Comparison of ENCODE assay signal across 16 cellular contexts in the genomic region with DNA sequence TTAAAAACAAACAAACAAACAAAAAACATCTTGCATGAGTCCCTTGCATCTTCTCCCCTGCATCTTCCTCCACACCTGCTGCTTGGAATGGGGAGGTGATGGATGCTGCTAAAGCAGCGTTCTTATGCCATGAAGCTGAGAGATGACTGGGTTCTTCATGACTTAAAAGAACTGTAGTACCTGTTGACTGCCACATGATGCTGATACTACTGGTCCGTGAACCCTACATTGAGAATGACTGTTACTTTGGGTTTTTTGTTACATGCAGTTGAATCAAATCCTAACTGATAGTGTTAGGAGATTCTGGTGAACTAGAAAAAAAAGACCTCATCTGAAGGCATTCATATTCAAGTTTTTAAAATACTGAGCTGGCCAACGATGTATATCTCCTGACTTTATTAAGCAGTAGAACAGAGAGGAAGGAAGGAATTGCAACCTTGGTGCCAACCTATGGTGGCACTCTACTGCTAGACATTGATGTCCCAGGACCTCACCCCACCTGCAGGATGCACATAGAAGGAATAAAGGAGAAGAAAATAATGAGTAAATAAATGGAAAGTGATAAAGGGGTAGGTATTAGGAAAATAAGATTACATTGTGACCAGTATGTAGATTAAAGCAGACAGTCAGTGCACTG.
DNase-seq lines count a peak whose midpoint lies in the region; ATAC-seq, FAIRE-seq and TF ChIP-seq lines count a peak whose summit lies in the region.
"Had no signal": no experiment of that assay in that cellular context is flagged by ENCODE, and none has a peak within 500 bp of the region (broad histone marks: within the 10 kb centered on the region; RNA-seq: fewer than 3 reads in every experiment).

No MANE protein-coding gene starts in this region.

- H3K36me3 ChIP-seq in SK-N-SH (replicated peaks in 1 of 2; ENCODE audit: control insufficient read depth in 1 of 2, insufficient read depth in 2 of 2, low read length in 1 of 2) = no peaks in the 10 kb centered on the region

- no peaks in the 10 kb centered on the region for H4K20me1 ChIP-seq in SK-N-SH (ENCODE audit: insufficient read depth)

- H3K9ac ChIP-seq in SK-N-SH = no peak overlapping the region

- intact Hi-C loops in posterior vena cava (cut with DNase I) = no loop called here

- peaks cover 4% of the 10 kb centered on the region for H3K9me3 Mint-ChIP-seq in chondrocyte (ENCODE audit: low read depth)
- H3K9me3 Mint-ChIP-seq: activated naive CD4-positive, alpha-beta T cell treated with anti-CD3 and anti-CD28 coated beads, Interleukin-2, amount 10 ng/mL, durations not matched to agents 7 days and 5 days had no signal

- DNase-seq in GM12864 (ENCODE audit: low read depth) = no peak
- DNase-seq in GM19239 (ENCODE audit: insufficient read length, low spot score) = no peak
- DNase-seq in SK-N-SH = no peak
- DNase-seq in chondrocyte (ENCODE audit: low spot score) = no peak
- no peak for DNase-seq in posterior vena cava (ENCODE audit: low spot score)
- no peak for DNase-seq in DMS 273 treated with DMSO at 0.1 percent for 48 hours (lab: John Stamatoyannopoulos, UW)
- DNase-seq in midbrain (lab: John Stamatoyannopoulos, UW) = no peak
- DNase-seq: activated naive CD4-positive, alpha-beta T cell treated with anti-CD3 and anti-CD28 coated beads, Interleukin-2, amount 10 ng/mL, durations not matched to agents 7 days and 5 days; Calu3; dorsolateral prefrontal cortex; H7; IMR-90; NCI-H1417; NCI-H345 had no signal

- H3K27ac ChIP-seq in SK-N-SH (ENCODE audit: low read depth in 2 of 2, low read length in 1 of 2) = peak overlapping the region; percentile 80 to 98
- H3K27ac ChIP-seq: dorsolateral prefrontal cortex, hepatocyte had no signal

- H2AFZ ChIP-seq in SK-N-SH (ENCODE audit: low read depth) = no peak overlapping the region
- H2AFZ ChIP-seq: hepatocyte had no signal

- H3K4me2 ChIP-seq in SK-N-SH = peak overlapping the region; percentile 14; the same call in 1 of the 2 replicates
- H3K4me2 ChIP-seq: hepatocyte had no signal

- CTCF ChIA-PET in SK-N-SH (lab: Yijun Ruan, JAX) = no interaction called here

- TF ChIP-seq EP300 in SK-N-SH (IDR thresholded peaks at IDR 0.05; ENCODE audit: borderline replicate concordance in 1 of 2, low read depth in 1 of 2, low read length in 1 of 2) = no peak

- no peaks in the 10 kb centered on the region for H3K27me3 Mint-ChIP-seq in chondrocyte (ENCODE audit: low read depth)
- H3K27me3 Mint-ChIP-seq: activated naive CD4-positive, alpha-beta T cell treated with anti-CD3 and anti-CD28 coated beads, Interleukin-2, amount 10 ng/mL, durations not matched to agents 7 days and 5 days had no signal

- H3K4me1 ChIP-seq in SK-N-SH (ENCODE audit: control insufficient read depth in 1 of 2, insufficient read depth in 2 of 2, low read depth in 1 of 2, low read length in 1 of 2) = peaks cover 0 to 20% of the 10 kb centered on the region in 2 experiments; a peak in 3 of 4 replicates

- no peaks in the 10 kb centered on the region for H3K27me3 ChIP-seq in SK-N-SH (ENCODE audit: insufficient read depth)
- H3K27me3 ChIP-seq: hepatocyte had no signal

- TF ChIP-seq CTCF in GM12864 (IDR thresholded peaks at IDR 0.05; ENCODE audit: low read depth, low read length, missing control alignments) (peak; percentile 40), SK-N-SH (IDR thresholded peaks at IDR 0.05) (no peak; the same call in 1 of the 2 replicates), chondrocyte (IDR thresholded peaks at IDR 0.05) (no peak)

- H3F3A ChIP-seq in SK-N-SH (replicated peaks; ENCODE audit: insufficient read depth) = peaks cover 13% of the 10 kb centered on the region

- H3K36me3 Mint-ChIP-seq in chondrocyte (ENCODE audit: low read depth) = no peaks in the 10 kb centered on the region
- H3K36me3 Mint-ChIP-seq: activated naive CD4-positive, alpha-beta T cell treated with anti-CD3 and anti-CD28 coated beads, Interleukin-2, amount 10 ng/mL, durations not matched to agents 7 days and 5 days had no signal

- FAIRE-seq in GM19239 (lab: Jason Lieb, UNC) = peak; percentile 83

- no peak overlapping the region for H3K4me3 ChIP-seq in GM12864 (ENCODE audit: low read depth, low read length)
- no peak overlapping the region for H3K4me3 ChIP-seq in SK-N-SH (ENCODE audit: low read depth in 2 of 2, low read length in 1 of 2)
- H3K4me3 ChIP-seq: dorsolateral prefrontal cortex, hepatocyte had no signal

- H3K4me3 Mint-ChIP-seq in chondrocyte (ENCODE audit: unreplicated experiment) = no peak overlapping the region
- H3K4me3 Mint-ChIP-seq: activated naive CD4-positive, alpha-beta T cell treated with anti-CD3 and anti-CD28 coated beads, Interleukin-2, amount 10 ng/mL, durations not matched to agents 7 days and 5 days had no signal

- WGBS in SK-N-SH (ENCODE audit: low lambda C conversion rate) = 59% methylated on average over 3 of the region's 3 CpGs

- no peaks in the 10 kb centered on the region for H3K9me3 ChIP-seq in SK-N-SH

- H3K4me1 Mint-ChIP-seq in chondrocyte (ENCODE audit: low read depth) = peaks cover 42% of the 10 kb centered on the region
- H3K4me1 Mint-ChIP-seq: activated naive CD4-positive, alpha-beta T cell treated with anti-CD3 and anti-CD28 coated beads, Interleukin-2, amount 10 ng/mL, durations not matched to agents 7 days and 5 days had no signal

- H3K79me2 ChIP-seq in SK-N-SH (ENCODE audit: insufficient read depth) = no peaks in the 10 kb centered on the region
- H3K79me2 ChIP-seq: hepatocyte had no signal

- no peak overlapping the region for H3K27ac Mint-ChIP-seq in chondrocyte (ENCODE audit: unreplicated experiment)
- H3K27ac Mint-ChIP-seq: activated naive CD4-positive, alpha-beta T cell treated with anti-CD3 and anti-CD28 coated beads, Interleukin-2, amount 10 ng/mL, durations not matched to agents 7 days and 5 days had no signal

- no peaks in the 10 kb centered on the region for H3K9me2 ChIP-seq in SK-N-SH

- no peak for TF ChIP-seq RAD21 in SK-N-SH (IDR thresholded peaks at IDR 0.05; ENCODE audit: low read length)

- ATAC-seq in HG02938 (IDR thresholded peaks at IDR 0.05; ENCODE audit: unreplicated experiment) = peak; percentile 75

- POLR2A ChIA-PET in SK-N-SH (lab: Yijun Ruan, JAX) = no interaction called here

TF ChIP-seq in SK-N-SH, 30 proteins besides CTCF, POLR2A, EP300 and RAD21 (continues in another document):
- TF ChIP-seq SMC3 (IDR thresholded peaks at IDR 0.05; ENCODE audit: low read depth, low read length) (no peak), REST (IDR thresholded peaks at IDR 0.05; ENCODE audit: low read depth, low read length) (no peak), RXRA (IDR thresholded peaks at IDR 0.05; ENCODE audit: borderline replicate concordance, low read depth) (no peak), SIN3A (IDR thresholded peaks at IDR 0.05; ENCODE audit: borderline replicate concordance, low read depth, low read length) (no peak), JUND (IDR thresholded peaks at IDR 0.05) (no peak), GATA2 (CRISPR knock-in tag; IDR thresholded peaks at IDR 0.05) (no peak), YY1 (IDR thresholded peaks at IDR 0.05; ENCODE audit: low read depth) (no peak), TEAD4 (IDR thresholded peaks at IDR 0.05; ENCODE audit: borderline replicate concordance, insufficient read depth) (no peak), USF2 (IDR thresholded peaks at IDR 0.05; ENCODE audit: borderline replicate concordance, low read depth, low read length) (no peak), TCF12 (IDR thresholded peaks at IDR 0.05) (no peak), IRF3 (IDR thresholded peaks at IDR 0.05; ENCODE audit: low read depth, low read length) (no peak), NFIC (IDR thresholded peaks at IDR 0.05; ENCODE audit: borderline replicate concordance) (no peak), FOSL2 (IDR thresholded peaks at IDR 0.05; ENCODE audit: borderline replicate concordance, low read depth) (no peak)
